In the genomic region with DNA sequence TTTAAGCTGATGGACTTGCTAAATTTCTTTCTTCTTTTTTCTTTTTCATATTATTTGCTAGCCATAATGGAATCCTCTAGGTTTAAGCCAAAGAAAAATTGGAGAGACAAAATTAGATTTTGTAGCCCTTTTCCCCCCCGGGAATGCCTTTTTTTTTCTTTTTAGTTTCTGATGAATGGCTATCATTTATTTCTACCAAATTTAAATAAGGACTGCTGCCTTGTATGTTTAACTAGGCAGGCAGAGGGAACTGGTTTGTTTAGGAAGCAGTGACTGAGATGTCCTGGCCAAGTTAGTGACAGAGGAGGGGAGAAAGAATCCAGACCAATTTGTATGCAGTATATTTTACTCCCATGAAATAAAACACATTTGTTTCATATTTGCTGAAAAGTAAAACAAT, we compare ENCODE assay signal across 22 cellular contexts. TPM values are rescaled to one million over a fixed set of nuclear protein-coding genes. Genes with fewer than 3 reads are reported as not detected.
A peak's percentile ranks its signal among the peaks of the same experiment; 100 is the strongest.
DNase-seq lines count a peak whose midpoint lies in the region; ATAC-seq and TF ChIP-seq lines count a peak whose summit lies in the region.
"Had no signal": no experiment of that assay in that cellular context is flagged by ENCODE, and none has a peak within 500 bp of the region (broad histone marks: within the 10 kb centered on the region; RNA-seq: fewer than 3 reads in every experiment).

No MANE protein-coding gene starts in this region.

- TF ChIP-seq CTCF in hepatocyte (IDR thresholded peaks at IDR 0.05; ENCODE audit: poor library complexity) (no peak), nephron progenitor cell (IDR thresholded peaks at IDR 0.05) (no peak)

- no peaks in the 10 kb centered on the region for H3K9me2 ChIP-seq in hepatocyte (replicated peaks; ENCODE audit: insufficient read depth)

- no peaks in the 10 kb centered on the region for H3K9me3 ChIP-seq in hepatocyte (ENCODE audit: low read depth)

- no peak for DNase-seq in T-helper 2 cell treated with Interferon-gamma antibody and Interleukin-4, amounts not matched to agents 5 μg/mL and 100 μg/mL, for 36 hours (ENCODE audit: low spot score)
- DNase-seq in T-helper 2 cell (no peak), hepatocyte (ENCODE audit: low spot score) (no peak), nephron progenitor cell (no peak), SW 1271 (lab: John Stamatoyannopoulos, UW) (no peak), NCI-H446 treated with DMSO at 0.1 percent for 48 hours (lab: John Stamatoyannopoulos, UW) (no peak), middle frontal gyrus (ENCODE audit: extremely low spot score, low spot score) (no peak)
- no peak for DNase-seq in activated T-cell treated with anti-CD3 and anti-CD28 coated beads, Interleukin-2, amount 50 U/mL, for 4 hours
- DNase-seq: AML-193, DMS79, GOT3, NCI-H1105, NCI-H187, NCI-H2107, NCI-H2227 treated with DMSO at 0.1 percent for 48 hours, NCI-H524 treated with DMSO at 0.1 percent for 48 hours, PC-3, RPMI8226, SHP77 treated with DMSO at 0.1 percent for 48 hours had no signal

- peaks cover 98% of the 10 kb centered on the region for H3K27me3 Mint-ChIP-seq in T-helper 2 cell treated with Interferon-gamma antibody and Interleukin-4, amounts not matched to agents 5 μg/mL and 100 μg/mL, for 36 hours (ENCODE audit: low read depth)
- H3K27me3 Mint-ChIP-seq in nephron progenitor cell (ENCODE audit: low read depth, poor library complexity): peaks cover 85% of the 10 kb centered on the region
- H3K27me3 Mint-ChIP-seq in activated T-cell treated with anti-CD3 and anti-CD28 coated beads, Interleukin-2, amount 50 U/mL, for 4 hours (ENCODE audit: low read depth): peaks cover 90% of the 10 kb centered on the region

- H3K9me3 Mint-ChIP-seq in T-helper 2 cell treated with Interferon-gamma antibody and Interleukin-4, amounts not matched to agents 5 μg/mL and 100 μg/mL, for 36 hours: no peaks in the 10 kb centered on the region
- no peaks in the 10 kb centered on the region for H3K9me3 Mint-ChIP-seq in nephron progenitor cell
- no peaks in the 10 kb centered on the region for H3K9me3 Mint-ChIP-seq in activated T-cell treated with anti-CD3 and anti-CD28 coated beads, Interleukin-2, amount 50 U/mL, for 4 hours

- H3K4me2 ChIP-seq in hepatocyte: peak overlapping the region; percentile 91

- 17% methylated on average over 1 of the region's 1 CpG for WGBS in hepatocyte (ENCODE audit: low lambda C conversion rate, missing lambda C conversion rate)

- peaks cover 13% of the 10 kb centered on the region for H3K4me1 ChIP-seq in hepatocyte (ENCODE audit: insufficient read depth)

- no peaks in the 10 kb centered on the region for H3K36me3 ChIP-seq in hepatocyte (replicated peaks; ENCODE audit: insufficient read depth, low read depth)

- H3K79me2 ChIP-seq in hepatocyte: peaks cover 80% of the 10 kb centered on the region

- H3K4me1 Mint-ChIP-seq in T-helper 2 cell treated with Interferon-gamma antibody and Interleukin-4, amounts not matched to agents 5 μg/mL and 100 μg/mL, for 36 hours (ENCODE audit: low read depth): no peaks in the 10 kb centered on the region
- H3K4me1 Mint-ChIP-seq in nephron progenitor cell: peaks cover 86% of the 10 kb centered on the region
- H3K4me1 Mint-ChIP-seq in activated T-cell treated with anti-CD3 and anti-CD28 coated beads, Interleukin-2, amount 50 U/mL, for 4 hours (ENCODE audit: low read depth): peaks cover 12% of the 10 kb centered on the region

- peaks cover 11% of the 10 kb centered on the region for H4K20me1 ChIP-seq in hepatocyte (ENCODE audit: insufficient read depth, poor library complexity, severe bottlenecking)

- no peaks in the 10 kb centered on the region for H3K36me3 Mint-ChIP-seq in T-helper 2 cell treated with Interferon-gamma antibody and Interleukin-4, amounts not matched to agents 5 μg/mL and 100 μg/mL, for 36 hours (ENCODE audit: low read depth)
- no peaks in the 10 kb centered on the region for H3K36me3 Mint-ChIP-seq in nephron progenitor cell (ENCODE audit: low read depth)
- no peaks in the 10 kb centered on the region for H3K36me3 Mint-ChIP-seq in activated T-cell treated with anti-CD3 and anti-CD28 coated beads, Interleukin-2, amount 50 U/mL, for 4 hours (ENCODE audit: insufficient read depth)

- H3K4me3 ChIP-seq in hepatocyte: peak overlapping the region; percentile 1
- H3K4me3 ChIP-seq: K562 had no signal

- H3K27me3 ChIP-seq in hepatocyte: peaks cover 17% of the 10 kb centered on the region

- H3K4me3 Mint-ChIP-seq in T-helper 2 cell treated with Interferon-gamma antibody and Interleukin-4, amounts not matched to agents 5 μg/mL and 100 μg/mL, for 36 hours: no peak overlapping the region
- H3K4me3 Mint-ChIP-seq in nephron progenitor cell: peak overlapping the region; percentile 84
- no peak overlapping the region for H3K4me3 Mint-ChIP-seq in activated T-cell treated with anti-CD3 and anti-CD28 coated beads, Interleukin-2, amount 50 U/mL, for 4 hours

- H2AFZ ChIP-seq in hepatocyte: no peak overlapping the region

- H3K27ac ChIP-seq in hepatocyte: peak overlapping the region; percentile 89
- H3K27ac ChIP-seq: 22Rv1, C4-2B had no signal

- H3K27ac Mint-ChIP-seq in T-helper 2 cell treated with Interferon-gamma antibody and Interleukin-4, amounts not matched to agents 5 μg/mL and 100 μg/mL, for 36 hours: peak overlapping the region; percentile 5
- peak overlapping the region; percentile 40 for H3K27ac Mint-ChIP-seq in nephron progenitor cell

- no peak for ATAC-seq in activated T-cell treated with anti-CD3 and anti-CD28 coated beads, Interleukin-2, amount 50 U/mL, for 4 hours
- ATAC-seq: K562 had no signal

RNA-seq across cellular contexts. Expression of a gene that starts 5.8 kb away (rescaled TPM):
- total RNA-seq in hepatocyte: 80.5 and 99.2 TPM in 2 replicates
- 142 and 147 TPM in 2 replicates for polyA plus RNA-seq in hepatocyte
- total RNA-seq in activated T-cell treated with anti-CD3 and anti-CD28 coated beads, Interleukin-2, amount 50 U/mL, for 4 hours: not detected
- total RNA-seq: K562 had no signal

Comparison
In these comparisons a context has a peak if more than half of its experiments do, and no peak if none do; other contexts are left out.
1. RNA of a gene that starts 5.8 kb away (total RNA-seq): 80.5 to 99.2 TPM in hepatocyte; not detected in activated T-cell treated with anti-CD3 and anti-CD28 coated beads, Interleukin-2, amount 50 U/mL, for 4 hours; every median in the first group is over 10 times any median in the second.